In the genomic region with DNA sequence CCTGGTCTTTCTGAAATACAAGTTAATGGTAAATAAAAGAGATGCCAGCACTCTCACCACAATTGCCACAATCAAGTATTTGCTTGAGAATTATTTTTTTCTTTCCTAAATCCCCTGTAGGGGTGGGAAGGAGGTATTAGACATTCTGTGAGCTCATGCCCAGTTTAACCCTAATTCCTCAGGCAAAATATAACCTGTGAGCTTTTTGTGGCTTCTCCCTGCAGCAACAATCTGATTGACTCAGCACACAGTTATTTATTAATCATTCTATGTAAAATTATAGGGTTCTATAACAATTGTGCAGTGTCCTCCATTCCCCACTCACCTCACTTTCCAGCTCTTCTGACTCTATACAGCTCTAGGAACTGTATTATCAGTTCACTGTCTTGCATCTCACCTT, we compare ENCODE assay signal across 20 cellular contexts.
DNase-seq lines count a peak whose midpoint lies in the region; TF ChIP-seq lines count a peak whose summit lies in the region.
"Had no signal": no experiment of that assay in that cellular context is flagged by ENCODE, and none has a peak within 500 bp of the region (broad histone marks: within the 10 kb centered on the region; RNA-seq: fewer than 3 reads in every experiment).

No MANE protein-coding gene starts in this region.

- H3K27ac ChIP-seq in thyroid gland, result peak overlapping the region in 1 of 3 donors; percentile 18
- H3K27ac ChIP-seq: colonic mucosa, parathyroid adenoma, SJCRH30 had no signal

- intact Hi-C loops in thyroid gland (cut with DNase I), result no loop called here

- H3K4me3 ChIP-seq in thyroid gland (replicated peaks in 1 of 3), result no peak overlapping the region
- H3K4me3 ChIP-seq: colonic mucosa, SJCRH30 had no signal

- no peaks in the 10 kb centered on the region for H3K9me3 ChIP-seq in thyroid gland
- H3K9me3 ChIP-seq: colonic mucosa, SJCRH30 had no signal

- H3K4me1 ChIP-seq in thyroid gland, result peaks cover 22 to 34% of the 10 kb centered on the region in 2 donors
- H3K4me1 ChIP-seq: colonic mucosa, parathyroid adenoma, SJCRH30 had no signal

- no peak for TF ChIP-seq POLR2A in thyroid gland (IDR thresholded peaks at IDR 0.05)

- no peaks in the 10 kb centered on the region for H3K36me3 ChIP-seq in thyroid gland
- H3K36me3 ChIP-seq: colonic mucosa had no signal

- peak; percentile 47 for DNase-seq in EH (ENCODE audit: low read depth)
- DNase-seq in LoVo (ENCODE audit: low spot score), result peak; percentile 47
- peak; percentile 69 for DNase-seq in astrocyte of the hippocampus (ENCODE audit: low read depth, low spot score)
- DNase-seq in kidney tubule cell (ENCODE audit: low spot score), result peak; percentile 56
- DNase-seq in thyroid gland, result no peak
- no peak for DNase-seq in putamen (ENCODE audit: low spot score)
- DNase-seq in activated CD4-positive, alpha-beta T cell treated with anti-CD3 and anti-CD28 coated beads, Interleukin-2, amount 50 U/mL, for 48 hours, result no peak
- DNase-seq in activated CD8-positive, alpha-beta memory T cell treated with anti-CD3 and anti-CD28 coated beads, Interleukin-2, amount 50 U/mL, for 48 hours, result no peak
- DNase-seq: activated CD4-positive, alpha-beta T cell treated with anti-CD3 and anti-CD28 coated beads, Interleukin-2, amount 10 ng/mL, durations not matched to agents 7 days and 5 days; activated naive CD8-positive, alpha-beta T cell treated with anti-CD3 and anti-CD28 coated beads for 36 hours; colonic mucosa; effector memory CD8-positive, alpha-beta T cell; H7; KG1; natural killer cell; NCI-H187 treated with DMSO at 0.1 percent for 48 hours; NCI-H2227 treated with DMSO at 0.1 percent for 48 hours; NCI-H82; SJCRH30 had no signal

- no peaks in the 10 kb centered on the region for H3K27me3 ChIP-seq in thyroid gland
- H3K27me3 ChIP-seq: colonic mucosa, SJCRH30 had no signal

- TF ChIP-seq CTCF in thyroid gland (IDR thresholded peaks at IDR 0.05), result no peak

Comparison
In these comparisons a context has a peak if more than half of its experiments do, and no peak if none do; other contexts are left out.
1. DNase-seq: peak in EH (single experiment), LoVo (single experiment), astrocyte of the hippocampus (single experiment) and kidney tubule cell (single experiment); none in thyroid gland (0 of 2), putamen (single experiment), activated CD4-positive, alpha-beta T cell treated with anti-CD3 and anti-CD28 coated beads, Interleukin-2, amount 50 U/mL, for 48 hours (0 of 2) and activated CD8-positive, alpha-beta memory T cell treated with anti-CD3 and anti-CD28 coated beads, Interleukin-2, amount 50 U/mL, for 48 hours (single experiment).